In genomic region chr11:119121008-119121810, GRCh38 we compare ENCODE assay signal across 8 cellular contexts. TPM values are rescaled to one million over a fixed set of nuclear protein-coding genes. Genes with fewer than 3 reads are reported as not detected.
DNase-seq lines count a peak whose midpoint lies in the region; ATAC-seq and TF ChIP-seq lines count a peak whose summit lies in the region.

TSS of gene HINFP (plus strand) at chr11:119121580. CDS start at chr11:119126945, 5,365 bp downstream.

- H3K27ac Mint-ChIP-seq in dendritic cell treated with granulocyte-macrophage colony-stimulating factor and Interleukin-4, amounts not matched to agents 40 ng/mL and 50 ng/mL, for 4 days = peak within 1 kb of the TSS; percentile 87

- H3K4me1 Mint-ChIP-seq in dendritic cell treated with granulocyte-macrophage colony-stimulating factor and Interleukin-4, amounts not matched to agents 40 ng/mL and 50 ng/mL, for 4 days (ENCODE audit: low read depth) = peaks cover 43% of the 10 kb centered on the region

- H3K9me3 Mint-ChIP-seq in dendritic cell treated with granulocyte-macrophage colony-stimulating factor and Interleukin-4, amounts not matched to agents 40 ng/mL and 50 ng/mL, for 4 days = no peaks in the 10 kb centered on the region

- H3K27me3 Mint-ChIP-seq in dendritic cell treated with granulocyte-macrophage colony-stimulating factor and Interleukin-4, amounts not matched to agents 40 ng/mL and 50 ng/mL, for 4 days = no peaks in the 10 kb centered on the region

- no peak for TF ChIP-seq CTCF in C4-2B (conservative IDR thresholded peaks at IDR 0.05)

- ATAC-seq in GM19395 (IDR thresholded peaks at IDR 0.05; ENCODE audit: unreplicated experiment) (peak; percentile 94), HG03565 (IDR thresholded peaks at IDR 0.05; ENCODE audit: unreplicated experiment) (peak; percentile 93), left lobe of liver (peak; percentile 98)

- intact Hi-C loops in dendritic cell treated with granulocyte-macrophage colony-stimulating factor and Interleukin-4, amounts not matched to agents 40 ng/mL and 50 ng/mL, for 4 days (cut with micrococcal nuclease) = loop anchor here (2.0 kb wide), 1 partner anchor 14 kb away; the partner anchor contains the start of gene C2CD2L

- DNase-seq in NCI-H774 (lab: John Stamatoyannopoulos, UW) (peak; percentile 99), left lobe of liver (ENCODE audit: low spot score) (peak; percentile 100)
- DNase-seq in activated CD4-positive, alpha-beta T cell treated with anti-CD3 and anti-CD28 coated beads, Interleukin-2, amount 50 U/mL, for 4 hours = peak; percentile 100
- peak; percentile 100 for DNase-seq in stimulated activated CD4-positive, alpha-beta T cell treated with anti-CD3 and anti-CD28 coated beads, Interleukin-2, amount 100 ng/mL, for 4 hours (ENCODE audit: low read depth)

- H3K27ac ChIP-seq in C4-2B = peak within 1 kb of the TSS; percentile 78

- peaks cover 50% of the 10 kb centered on the region for H3K36me3 Mint-ChIP-seq in dendritic cell treated with granulocyte-macrophage colony-stimulating factor and Interleukin-4, amounts not matched to agents 40 ng/mL and 50 ng/mL, for 4 days (ENCODE audit: low read depth)

- peak within 1 kb of the TSS; percentile 92 for H3K4me3 Mint-ChIP-seq in dendritic cell treated with granulocyte-macrophage colony-stimulating factor and Interleukin-4, amounts not matched to agents 40 ng/mL and 50 ng/mL, for 4 days

RNA-seq across cellular contexts. Expression of gene HINFP, which starts in this region (rescaled TPM):
- total RNA-seq in left lobe of liver = 8.9 TPM

Comparison
In these comparisons a context has a peak if more than half of its experiments do, and no peak if none do; other contexts are left out.
1. Peak in every context shown above with its lines: DNase-seq, ATAC-seq and H3K27ac ChIP-seq.